17 cellular contexts compared by ENCODE assay signal in genomic region chr6:13522639-13523038, GRCh38. TPM values are rescaled to one million over a fixed set of nuclear protein-coding genes. Genes with fewer than 3 reads are reported as not detected.
DNase-seq lines count a peak whose midpoint lies in the region; ATAC-seq, FAIRE-seq and TF ChIP-seq lines count a peak whose summit lies in the region.
"Had no signal": no experiment of that assay in that cellular context is flagged by ENCODE, and none has a peak within 500 bp of the region (broad histone marks: within the 10 kb centered on the region; RNA-seq: fewer than 3 reads in every experiment).

No MANE protein-coding gene starts in this region.

- H3K9ac ChIP-seq in BLaER1 treated with 17β-estradiol and CSF1 and Interleukin-3, amounts not matched to agents 10 nM and 100 nM = peak overlapping the region in 3 of 11 experiments; percentile 12 to 32 (median 31); a peak in 2 of 22 replicates

- H3K4me1 ChIP-seq in BLaER1 treated with 17β-estradiol and CSF1 and Interleukin-3, amounts not matched to agents 10 nM and 100 nM = peaks cover 51 to 73% (median 65%) of the 10 kb centered on the region in 10 experiments
- H3K4me1 ChIP-seq: prostate gland, uterus had no signal

- H3K36me3 Mint-ChIP-seq in nephron (ENCODE audit: low read depth) (no peaks in the 10 kb centered on the region), natural killer cell (no peaks in the 10 kb centered on the region)
- H3K36me3 Mint-ChIP-seq: CD4-positive, CD25-positive, alpha-beta regulatory T cell had no signal

- H3K27me3 Mint-ChIP-seq in nephron (ENCODE audit: low read depth) = no peaks in the 10 kb centered on the region
- no peaks in the 10 kb centered on the region for H3K27me3 Mint-ChIP-seq in natural killer cell (ENCODE audit: low read depth in 2 of 2)

- peaks cover 0 to 4% (median 0%) of the 10 kb centered on the region in 11 experiments; a peak in 2 of 22 replicates for H3K9me3 ChIP-seq in BLaER1 treated with 17β-estradiol and CSF1 and Interleukin-3, amounts not matched to agents 10 nM and 100 nM (replicated peaks in 1 of 11)
- H3K9me3 ChIP-seq: prostate gland, uterus had no signal

- no peaks in the 10 kb centered on the region for H3K27me3 ChIP-seq in BLaER1 treated with 17β-estradiol and CSF1 and Interleukin-3, amounts not matched to agents 10 nM and 100 nM
- H3K27me3 ChIP-seq: uterus had no signal

- peaks cover 4% of the 10 kb centered on the region for H3K9me3 Mint-ChIP-seq in nephron
- no peaks in the 10 kb centered on the region for H3K9me3 Mint-ChIP-seq in natural killer cell
- H3K9me3 Mint-ChIP-seq: CD4-positive, CD25-positive, alpha-beta regulatory T cell had no signal

- no peaks in the 10 kb centered on the region for H3K36me3 ChIP-seq in BLaER1 treated with 17β-estradiol and CSF1 and Interleukin-3, amounts not matched to agents 10 nM and 100 nM
- H3K36me3 ChIP-seq: prostate gland, uterus had no signal

- no peak for FAIRE-seq in HTR-8/SVneo (lab: Jason Lieb, UNC)
- FAIRE-seq in frontal cortex (lab: Jason Lieb, UNC) = no peak
- FAIRE-seq: H54 had no signal

- peak overlapping the region in 9 of 11 experiments; percentile 11 to 98 (median 66); a peak in 12 of 22 replicates for H3K27ac ChIP-seq in BLaER1 treated with 17β-estradiol and CSF1 and Interleukin-3, amounts not matched to agents 10 nM and 100 nM
- H3K27ac ChIP-seq: HL-60, prostate gland had no signal

- H3K4me3 ChIP-seq in BLaER1 treated with 17β-estradiol and CSF1 and Interleukin-3, amounts not matched to agents 10 nM and 100 nM = no peak overlapping the region
- H3K4me3 ChIP-seq: coronary artery, prostate gland, uterus had no signal

- H3K4me1 Mint-ChIP-seq in nephron (peaks cover 26% of the 10 kb centered on the region), natural killer cell (peaks cover 14 to 21% of the 10 kb centered on the region in 2 donors)

- intact Hi-C loops in natural killer cell (cut with micrococcal nuclease) = no loop called here

- H3K4me3 Mint-ChIP-seq in nephron = no peak overlapping the region
- H3K4me3 Mint-ChIP-seq in natural killer cell = no peak overlapping the region
- H3K4me3 Mint-ChIP-seq: CD4-positive, CD25-positive, alpha-beta regulatory T cell had no signal

- no peak for TF ChIP-seq CTCF in nephron (IDR thresholded peaks at IDR 0.05; ENCODE audit: unreplicated experiment in 3 of 3)
- TF ChIP-seq CTCF in natural killer cell (IDR thresholded peaks at IDR 0.05) = no peak

- peak overlapping the region in 2 of 3 experiments; percentile 35 to 56 for H3K27ac Mint-ChIP-seq in nephron
- no peak overlapping the region for H3K27ac Mint-ChIP-seq in natural killer cell
- H3K27ac Mint-ChIP-seq: CD4-positive, CD25-positive, alpha-beta regulatory T cell had no signal

- H3K4me2 ChIP-seq in BLaER1 treated with 17β-estradiol and CSF1 and Interleukin-3, amounts not matched to agents 10 nM and 100 nM = peak overlapping the region in 9 of 11 experiments; percentile 22 to 92 (median 83); a peak in 17 of 22 replicates

- peak; percentile 10 for DNase-seq in MV-4-11 (lab: John Stamatoyannopoulos, UW)
- DNase-seq in dermis microvascular lymphatic vessel endothelial cell (ENCODE audit: low read depth in 2 of 2) = peak; percentile 74 to 95
- no peak for DNase-seq in natural killer cell
- no peak for DNase-seq in LoVo (ENCODE audit: low spot score)
- DNase-seq in HTR-8/SVneo (ENCODE audit: insufficient read length, low spot score) = no peak
- no peak for DNase-seq in frontal cortex (ENCODE audit: low spot score in 2 of 2)
- DNase-seq: CD4-positive, CD25-positive, alpha-beta regulatory T cell; foreskin melanocyte; islet precursor cell; stimulated activated CD4-positive, alpha-beta T cell treated with anti-CD3 and anti-CD28 coated beads, Interleukin-2, amount 100 ng/mL, for 24 hours; uterus had no signal

- no peak for ATAC-seq in natural killer cell

- H4K20me1 ChIP-seq in BLaER1 treated with 17β-estradiol and CSF1 and Interleukin-3, amounts not matched to agents 10 nM and 100 nM = no peaks in the 10 kb centered on the region

RNA-seq across cellular contexts. Expression of gene GFOD1, which starts 35.2 kb away (rescaled TPM):
- total RNA-seq in dermis microvascular lymphatic vessel endothelial cell = 19.2 and 26.7 TPM in 2 replicates
- total RNA-seq in natural killer cell = 10 to 100 TPM; 59.7 to 74.5 (median 71.2) TPM
- 32.2 TPM for total RNA-seq in frontal cortex

RNA-seq across cellular contexts. Expression of gene SIRT5, which starts 51.8 kb away (rescaled TPM):
- total RNA-seq in dermis microvascular lymphatic vessel endothelial cell (7.0 and 7.8 TPM in 2 replicates), natural killer cell (10 to 100 TPM in 2 of 3 donors, 1 to 10 TPM in 1; 8.8 to 13.9 (median 12.2) TPM), frontal cortex (25.3 TPM)

Comparison
In these comparisons a context has a peak if more than half of its experiments do, and no peak if none do; other contexts are left out.
1. DNase-seq: peak in MV-4-11 (single experiment) and dermis microvascular lymphatic vessel endothelial cell (2 of 2); none in natural killer cell (single experiment), LoVo (single experiment), HTR-8/SVneo (single experiment) and frontal cortex (0 of 2).
2. H3K27ac Mint-ChIP-seq: peak in nephron (2 of 3); none in natural killer cell (0 of 2).